In the genomic region with DNA sequence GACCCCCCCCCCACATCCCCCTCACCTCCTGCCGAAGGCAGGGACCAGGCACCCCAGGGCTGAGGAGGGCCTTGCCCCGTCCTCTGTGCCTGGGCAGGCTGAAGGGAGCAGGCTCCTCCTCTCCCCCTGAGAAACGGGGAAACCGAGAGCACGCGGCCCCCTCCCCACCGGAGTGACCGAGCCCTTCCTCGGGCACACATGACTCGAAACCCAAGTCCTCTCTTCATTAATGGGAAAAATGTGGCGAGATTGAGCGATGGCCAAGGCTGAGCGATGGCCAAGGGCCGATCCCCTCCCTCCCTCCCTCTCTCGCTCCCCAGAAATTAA, we compare ENCODE assay signal across 10 cellular contexts. TPM values are rescaled to one million over a fixed set of nuclear protein-coding genes. Genes with fewer than 3 reads are reported as not detected.
DNase-seq lines count a peak whose midpoint lies in the region; ATAC-seq and TF ChIP-seq lines count a peak whose summit lies in the region.
"Had no signal": no experiment of that assay in that cellular context is flagged by ENCODE, and none has a peak within 500 bp of the region (broad histone marks: within the 10 kb centered on the region; RNA-seq: fewer than 3 reads in every experiment).

No MANE protein-coding gene starts in this region.

- H3K27me3 Mint-ChIP-seq in activated naive CD4-positive, alpha-beta T cell treated with anti-CD3 and anti-CD28 coated beads, Interleukin-2, amount 10 ng/mL, durations not matched to agents 7 days and 5 days, result peaks cover 93% of the 10 kb centered on the region
- peaks cover 46% of the 10 kb centered on the region for H3K27me3 Mint-ChIP-seq in dendritic cell treated with granulocyte-macrophage colony-stimulating factor and Interleukin-4, amounts not matched to agents 40 ng/mL and 50 ng/mL, for 4 days
- no peaks in the 10 kb centered on the region for H3K27me3 Mint-ChIP-seq in type B pancreatic cell

- H3K27me3 ChIP-seq in mucosa of stomach (ENCODE audit: control insufficient read depth, insufficient read depth, low read length), result no peaks in the 10 kb centered on the region

- no peaks in the 10 kb centered on the region for H3K36me3 Mint-ChIP-seq in activated naive CD4-positive, alpha-beta T cell treated with anti-CD3 and anti-CD28 coated beads, Interleukin-2, amount 10 ng/mL, durations not matched to agents 7 days and 5 days
- H3K36me3 Mint-ChIP-seq in dendritic cell treated with granulocyte-macrophage colony-stimulating factor and Interleukin-4, amounts not matched to agents 40 ng/mL and 50 ng/mL, for 4 days (ENCODE audit: low read depth), result no peaks in the 10 kb centered on the region
- peaks cover 15% of the 10 kb centered on the region for H3K36me3 Mint-ChIP-seq in type B pancreatic cell

- no peak for ATAC-seq in GM19035 (IDR thresholded peaks at IDR 0.05; ENCODE audit: unreplicated experiment)

- H3K27ac Mint-ChIP-seq in activated naive CD4-positive, alpha-beta T cell treated with anti-CD3 and anti-CD28 coated beads, Interleukin-2, amount 10 ng/mL, durations not matched to agents 7 days and 5 days, result no peak overlapping the region
- H3K27ac Mint-ChIP-seq in dendritic cell treated with granulocyte-macrophage colony-stimulating factor and Interleukin-4, amounts not matched to agents 40 ng/mL and 50 ng/mL, for 4 days, result peak overlapping the region; percentile 17
- H3K27ac Mint-ChIP-seq in type B pancreatic cell, result peak overlapping the region; percentile 96
- H3K27ac Mint-ChIP-seq: T-helper 1 cell treated with Interleukin-12 subunit alpha and Interleukin-12 subunit beta and Interleukin-4 antibody, amounts not matched to agents 30 μg/mL and 1 μg/mL, for 36 hours had no signal

- H3K4me1 ChIP-seq in mucosa of stomach (ENCODE audit: control insufficient read depth, insufficient read depth, low read length), result peaks cover 64% of the 10 kb centered on the region

- TF ChIP-seq CTCF in type B pancreatic cell (conservative IDR thresholded peaks at IDR 0.05), result no peak

- peak overlapping the region; percentile 45 for H3K9ac ChIP-seq in mucosa of stomach (ENCODE audit: low read length)

- CTCF ChIA-PET in activated naive CD4-positive, alpha-beta T cell treated with anti-CD3 and anti-CD28 coated beads, Interleukin-2, amount 10 ng/mL, durations not matched to agents 7 days and 5 days (lab: Charles Lee), result no interaction called here

- no peaks in the 10 kb centered on the region for H3K9me3 ChIP-seq in mucosa of stomach (ENCODE audit: control insufficient read depth, low read length)

- no peak for DNase-seq in activated naive CD4-positive, alpha-beta T cell treated with anti-CD3 and anti-CD28 coated beads, Interleukin-2, amount 10 ng/mL, durations not matched to agents 7 days and 5 days
- no peak for DNase-seq in activated naive CD4-positive, alpha-beta T cell treated with anti-CD3 and anti-CD28 coated beads, Interleukin-2, amount 50 U/mL, for 16 hours
- DNase-seq in type B pancreatic cell (ENCODE audit: extremely low spot score, unreplicated experiment) (no peak), NCI-H1092 treated with DMSO at 0.1 percent for 48 hours (lab: John Stamatoyannopoulos, UW) (no peak), Kasumi-1 (lab: John Stamatoyannopoulos, UW) (no peak)
- DNase-seq: KG1 had no signal

- H3K4me3 Mint-ChIP-seq in activated naive CD4-positive, alpha-beta T cell treated with anti-CD3 and anti-CD28 coated beads, Interleukin-2, amount 10 ng/mL, durations not matched to agents 7 days and 5 days, result peak overlapping the region; percentile 45
- peak overlapping the region; percentile 74 for H3K4me3 Mint-ChIP-seq in dendritic cell treated with granulocyte-macrophage colony-stimulating factor and Interleukin-4, amounts not matched to agents 40 ng/mL and 50 ng/mL, for 4 days
- peak overlapping the region; percentile 84 for H3K4me3 Mint-ChIP-seq in type B pancreatic cell
- H3K4me3 Mint-ChIP-seq: T-helper 1 cell treated with Interleukin-12 subunit alpha and Interleukin-12 subunit beta and Interleukin-4 antibody, amounts not matched to agents 30 μg/mL and 1 μg/mL, for 36 hours had no signal

- H3K36me3 ChIP-seq in mucosa of stomach (ENCODE audit: control insufficient read depth, insufficient read depth, low read length), result no peaks in the 10 kb centered on the region

- H3K4me1 Mint-ChIP-seq in activated naive CD4-positive, alpha-beta T cell treated with anti-CD3 and anti-CD28 coated beads, Interleukin-2, amount 10 ng/mL, durations not matched to agents 7 days and 5 days, result peaks cover 13% of the 10 kb centered on the region
- peaks cover 53% of the 10 kb centered on the region for H3K4me1 Mint-ChIP-seq in dendritic cell treated with granulocyte-macrophage colony-stimulating factor and Interleukin-4, amounts not matched to agents 40 ng/mL and 50 ng/mL, for 4 days (ENCODE audit: low read depth)
- peaks cover 58% of the 10 kb centered on the region for H3K4me1 Mint-ChIP-seq in type B pancreatic cell (ENCODE audit: unreplicated experiment)

- H3K4me3 ChIP-seq in mucosa of stomach (ENCODE audit: low read length), result peak overlapping the region; percentile 27

- no peaks in the 10 kb centered on the region for H3K9me3 Mint-ChIP-seq in activated naive CD4-positive, alpha-beta T cell treated with anti-CD3 and anti-CD28 coated beads, Interleukin-2, amount 10 ng/mL, durations not matched to agents 7 days and 5 days
- H3K9me3 Mint-ChIP-seq in dendritic cell treated with granulocyte-macrophage colony-stimulating factor and Interleukin-4, amounts not matched to agents 40 ng/mL and 50 ng/mL, for 4 days, result no peaks in the 10 kb centered on the region
- H3K9me3 Mint-ChIP-seq in type B pancreatic cell, result no peaks in the 10 kb centered on the region
- H3K9me3 Mint-ChIP-seq: T-helper 1 cell treated with Interleukin-12 subunit alpha and Interleukin-12 subunit beta and Interleukin-4 antibody, amounts not matched to agents 30 μg/mL and 1 μg/mL, for 36 hours had no signal

- intact Hi-C loops in dendritic cell treated with granulocyte-macrophage colony-stimulating factor and Interleukin-4, amounts not matched to agents 40 ng/mL and 50 ng/mL, for 4 days (cut with micrococcal nuclease), result no loop called here

RNA-seq across cellular contexts. Expression of a gene that starts 7.0 kb away (rescaled TPM):
- total RNA-seq in type B pancreatic cell (ENCODE audit: low replicate concordance), result 57.7 and 65.0 TPM in 2 replicates
